9 cellular contexts compared by ENCODE assay signal in the genomic region with DNA sequence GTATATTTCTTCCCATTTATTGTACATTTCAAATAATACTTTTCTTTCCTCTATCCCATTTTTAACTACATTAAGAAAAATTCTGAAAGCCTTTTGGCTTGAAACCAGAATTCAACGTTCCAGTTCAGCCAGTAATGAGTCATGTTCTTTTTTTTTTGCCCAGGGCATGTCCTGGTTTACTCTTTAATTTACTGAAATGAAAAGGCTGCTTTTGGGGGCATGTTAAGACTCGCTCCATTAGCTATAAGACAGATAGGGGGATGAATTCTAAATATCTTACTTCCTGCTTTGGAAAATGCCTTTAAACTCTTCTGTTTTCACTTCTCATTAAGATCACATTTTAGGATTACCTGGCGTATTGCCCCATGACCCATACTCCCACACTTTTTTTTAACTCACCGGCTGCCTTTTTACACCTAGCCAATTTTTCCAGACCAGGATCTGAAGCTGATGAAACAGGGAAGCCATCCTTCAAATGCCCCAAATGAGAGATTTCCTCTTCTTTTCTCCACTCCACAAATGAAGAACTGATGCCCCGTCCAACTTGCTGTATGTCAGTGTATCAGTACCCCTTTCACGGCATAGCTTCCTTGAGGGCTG. TPM values are rescaled to one million over a fixed set of nuclear protein-coding genes. Genes with fewer than 3 reads are reported as not detected.
DNase-seq lines count a peak whose midpoint lies in the region; ATAC-seq and TF ChIP-seq lines count a peak whose summit lies in the region.
"Had no signal": no experiment of that assay in that cellular context is flagged by ENCODE, and none has a peak within 500 bp of the region (broad histone marks: within the 10 kb centered on the region; RNA-seq: fewer than 3 reads in every experiment).

No MANE protein-coding gene starts in this region.

- H3K9me3 ChIP-seq in HCT116 (ENCODE audit: control insufficient read depth in 1 of 2, insufficient read depth in 1 of 2, low read depth in 1 of 2, low read length in 2 of 2): no peaks in the 10 kb centered on the region
- no peaks in the 10 kb centered on the region for H3K9me3 ChIP-seq in RWPE2 (ENCODE audit: severe bottlenecking)
- no peaks in the 10 kb centered on the region for H3K9me3 ChIP-seq in uterus
- H3K9me3 ChIP-seq in SJCRH30 (replicated peaks): no peaks in the 10 kb centered on the region
- H3K9me3 ChIP-seq in MM.1S (replicated peaks; ENCODE audit: insufficient read depth, low read length): no peaks in the 10 kb centered on the region

- H2AFZ ChIP-seq in HCT116 (ENCODE audit: low read depth, low read length, poor library complexity, severe bottlenecking) (peak overlapping the region; percentile 87), MM.1S (ENCODE audit: low read length) (no peak overlapping the region)

- H3K4me1 ChIP-seq in HCT116 (ENCODE audit: control insufficient read depth in 1 of 2, insufficient read depth in 2 of 2, low read length in 2 of 2) (peaks cover 23 to 29% of the 10 kb centered on the region in 2 experiments), RWPE2 (ENCODE audit: insufficient read depth, poor library complexity, severe bottlenecking) (peaks cover 33% of the 10 kb centered on the region), uterus (no peaks in the 10 kb centered on the region), SJCRH30 (no peaks in the 10 kb centered on the region; the same call in 1 of the 2 replicates), MM.1S (ENCODE audit: low read length) (no peaks in the 10 kb centered on the region)

- H3F3A ChIP-seq in MM.1S (ENCODE audit: insufficient read depth, low read length): no peaks in the 10 kb centered on the region

- H3K79me2 ChIP-seq in HCT116 (ENCODE audit: insufficient read depth, low read length): no peaks in the 10 kb centered on the region
- H3K79me2 ChIP-seq in MM.1S (ENCODE audit: low read length): no peaks in the 10 kb centered on the region

- CTCF ChIA-PET in HCT116 (lab: Charles Lee): no interaction called here

- peak; percentile 55 for ATAC-seq in HCT116
- ATAC-seq in RWPE2 (ENCODE audit: low read depth): peak; percentile 93
- ATAC-seq: effector memory CD8-positive, alpha-beta T cell had no signal

- RAD21 ChIA-PET in HCT116 (lab: Charles Lee; ENCODE audit: low non-redundant PET in 1 of 2, low total read pairs in 2 of 2, uncharacterized antibody in 2 of 2, unreplicated experiment in 2 of 2): no interaction called here

- H3K36me3 ChIP-seq in HCT116 (ENCODE audit: control insufficient read depth in 1 of 2, insufficient read depth in 2 of 2, low read length in 2 of 2) (no peaks in the 10 kb centered on the region), RWPE2 (ENCODE audit: low read depth) (no peaks in the 10 kb centered on the region), uterus (no peaks in the 10 kb centered on the region), SJCRH30 (no peaks in the 10 kb centered on the region), MM.1S (replicated peaks; ENCODE audit: insufficient read depth, low read length) (no peaks in the 10 kb centered on the region)

- H3K27me3 ChIP-seq in HCT116 (ENCODE audit: insufficient read depth, low read length) (no peaks in the 10 kb centered on the region), RWPE2 (ENCODE audit: insufficient read depth, poor library complexity, severe bottlenecking) (no peaks in the 10 kb centered on the region), uterus (no peaks in the 10 kb centered on the region), SJCRH30 (no peaks in the 10 kb centered on the region), MM.1S (replicated peaks; ENCODE audit: insufficient read depth, low read length) (no peaks in the 10 kb centered on the region)

- intact Hi-C loops in HCT116 (cut with micrococcal nuclease) (no loop called here), uterus (cut with DNase I; ENCODE audit: low total_unique reads) (no loop called here)

- POLR2A ChIA-PET in HCT116 (lab: Charles Lee): no interaction called here

- H3K27ac ChIP-seq in HCT116 (ENCODE audit: low read depth, low read length): peak overlapping the region; percentile 44
- H3K27ac ChIP-seq in RWPE2 (ENCODE audit: poor library complexity, severe bottlenecking): peak overlapping the region; percentile 93
- H3K27ac ChIP-seq in uterus: no peak overlapping the region
- no peak overlapping the region for H3K27ac ChIP-seq in SJCRH30
- no peak overlapping the region for H3K27ac ChIP-seq in MM.1S (ENCODE audit: low read length)

- peak overlapping the region; percentile 58 for H3K4me2 ChIP-seq in HCT116 (ENCODE audit: low read length)
- no peak overlapping the region for H3K4me2 ChIP-seq in MM.1S (ENCODE audit: low read depth, low read length)

- no peak for TF ChIP-seq POLR2A in HCT116 (IDR thresholded peaks at IDR 0.05; ENCODE audit: borderline replicate concordance, extremely low read depth, insufficient read depth, insufficient read length)
- no peak for TF ChIP-seq POLR2A in uterus (IDR thresholded peaks at IDR 0.05)

- DNase-seq in AG10803 (ENCODE audit: low read depth) (peak; percentile 24), HCT116 (ENCODE audit: low read depth, low spot score) (peak; percentile 43), RWPE2 (ENCODE audit: low spot score) (no peak), foreskin melanocyte (peak; percentile 63), uterus (no peak), germinal center (ENCODE audit: low spot score) (no peak), SJCRH30 (no peak), MM.1S (no peak)
- DNase-seq: effector memory CD8-positive, alpha-beta T cell had no signal

- H3K4me3 ChIP-seq in AG10803 (ENCODE audit: low read length) (no peak overlapping the region), HCT116 (replicated peaks in 1 of 2; ENCODE audit: low read depth in 1 of 2, low read length in 2 of 2) (peak overlapping the region in 1 of 2 experiments; percentile 17; a peak in 2 of 4 replicates), RWPE2 (ENCODE audit: severe bottlenecking) (no peak overlapping the region), uterus (no peak overlapping the region), SJCRH30 (no peak overlapping the region), MM.1S (ENCODE audit: low read length) (no peak overlapping the region)

- H3K9me2 ChIP-seq in HCT116 (ENCODE audit: insufficient read depth) (no peaks in the 10 kb centered on the region), MM.1S (replicated peaks; ENCODE audit: insufficient read depth, low read length) (no peaks in the 10 kb centered on the region)

- peak overlapping the region; percentile 10; the same call in 1 of the 2 replicates for H3K9ac ChIP-seq in HCT116 (ENCODE audit: low read length)
- no peak overlapping the region for H3K9ac ChIP-seq in MM.1S (ENCODE audit: low read length)

- H4K20me1 ChIP-seq in HCT116 (ENCODE audit: insufficient read depth): no peaks in the 10 kb centered on the region
- H4K20me1 ChIP-seq in MM.1S (ENCODE audit: insufficient read depth, low read length): no peaks in the 10 kb centered on the region

- BruUV-seq in HCT116 (replicated peaks; lab: Mats Ljungman, UMichigan): no TSS peak

- peak; percentile 13; the same call in 1 of the 2 replicates for TF ChIP-seq RAD21 in HCT116 (IDR thresholded peaks at IDR 0.05; ENCODE audit: low read depth)

- TF ChIP-seq CTCF in AG10803 (conservative IDR thresholded peaks at IDR 0.05; ENCODE audit: low read length) (no peak), HCT116 (IDR thresholded peaks at IDR 0.05 in 2 of 3, conservative IDR thresholded peaks at IDR 0.05 in 1 of 3; ENCODE audit: borderline replicate concordance in 1 of 3, insufficient read depth in 1 of 3, low read depth in 2 of 3, low read length in 2 of 3) (no peak), RWPE2 (IDR thresholded peaks at IDR 0.05; ENCODE audit: poor library complexity, severe bottlenecking) (no peak), uterus (IDR thresholded peaks at IDR 0.05) (no peak), MM.1S (IDR thresholded peaks at IDR 0.05; ENCODE audit: low read length) (no peak)

TF ChIP-seq in HCT116, 20 proteins besides CTCF, POLR2A, EP300 and RAD21 (continues in another document):
- TF ChIP-seq TCF7L2 (IDR thresholded peaks at IDR 0.05; ENCODE audit: borderline replicate concordance, extremely low read depth, insufficient read depth, insufficient read length) (no peak), ZBTB33 (IDR thresholded peaks at IDR 0.05; ENCODE audit: extremely low read depth, insufficient replicate concordance, low read length) (no peak), SIN3A (IDR thresholded peaks at IDR 0.05; ENCODE audit: low read depth) (no peak), YY1 (IDR thresholded peaks at IDR 0.05; ENCODE audit: extremely low read depth, insufficient replicate concordance, low read depth, low read length) (no peak), JUND (IDR thresholded peaks at IDR 0.05) (peak; percentile 66), FOSL1 (IDR thresholded peaks at IDR 0.05; ENCODE audit: low read depth) (peak; percentile 82), POLR2AphosphoS5 (IDR thresholded peaks at IDR 0.05; ENCODE audit: low read depth, low read length) (0 out of 2 replicates have a peak, but pooled peaks have one; percentile 19), SP1 (IDR thresholded peaks at IDR 0.05; ENCODE audit: low read depth) (peak; percentile 56), ZNF274 (IDR thresholded peaks at IDR 0.05; ENCODE audit: low read depth, low read length) (no peak), ZFX (IDR thresholded peaks at IDR 0.05) (no peak), CBX3 (IDR thresholded peaks at IDR 0.05; ENCODE audit: low read depth) (peak; percentile 45; the same call in 1 of the 2 replicates)
- TF ChIP-seq, protein P1, sequence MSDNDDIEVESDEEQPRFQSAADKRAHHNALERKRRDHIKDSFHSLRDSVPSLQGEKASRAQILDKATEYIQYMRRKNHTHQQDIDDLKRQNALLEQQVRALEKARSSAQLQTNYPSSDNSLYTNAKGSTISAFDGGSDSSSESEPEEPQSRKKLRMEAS (IDR thresholded peaks at IDR 0.05): peak; percentile 35; the same call in 1 of the 2 replicates

RNA-seq across cellular contexts. Expression of gene ABCA12, which starts 0.6 kb away (rescaled TPM):
- total RNA-seq in HCT116 (2021; ENCODE audit: unreplicated experiment) (1.3 TPM), uterus (under 1 TPM in 1 of 4 donors, not detected in 3; 0.14 TPM)
- polyA plus RNA-seq in HCT116 (2012): 0.56 and 0.61 TPM in 2 replicates
- 0.03 and 0.12 TPM in 2 replicates for total RNA-seq in SJCRH30 (2014; rRNA removed; shearing (Covaris generic))

Comparison
In these comparisons a context has a peak if more than half of its experiments do, and no peak if none do; other contexts are left out.
1. DNase-seq: peak in AG10803 (single experiment), HCT116 (single experiment) and foreskin melanocyte (single experiment); none in RWPE2 (single experiment), uterus (0 of 2), germinal center (single experiment), SJCRH30 (0 of 2) and MM.1S (single experiment).
2. H3K27ac ChIP-seq: peak in HCT116 (single experiment) and RWPE2 (single experiment); none in uterus (0 of 2), SJCRH30 (single experiment) and MM.1S (single experiment).